In the genomic region with DNA sequence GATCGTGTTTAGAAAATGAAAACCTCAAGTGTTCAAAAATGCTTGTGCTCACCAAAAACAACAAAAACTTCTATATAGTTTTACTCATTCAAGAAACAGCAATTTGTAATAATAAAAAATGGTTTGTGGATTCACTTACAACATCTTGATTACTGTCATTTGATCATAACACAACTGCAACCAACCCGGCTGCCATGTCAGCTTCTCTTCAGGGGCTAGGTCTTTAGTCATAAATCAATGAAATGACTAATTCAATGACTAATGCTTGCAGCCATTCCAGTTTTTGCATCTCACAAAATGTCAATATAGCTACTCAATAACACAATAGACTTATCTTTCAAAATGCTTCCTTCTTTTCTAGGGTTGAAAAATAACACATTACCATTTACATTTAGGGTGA, we compare ENCODE assay signal across 12 cellular contexts.
DNase-seq lines count a peak whose midpoint lies in the region; ATAC-seq and TF ChIP-seq lines count a peak whose summit lies in the region.
"Had no signal": no experiment of that assay in that cellular context is flagged by ENCODE, and none has a peak within 500 bp of the region (broad histone marks: within the 10 kb centered on the region; RNA-seq: fewer than 3 reads in every experiment).

No MANE protein-coding gene starts in this region.

- H3K27ac ChIP-seq in brain microvascular endothelial cell = no peak overlapping the region
- H3K27ac ChIP-seq: parathyroid adenoma had no signal

- no peak for ATAC-seq in HG03432 (IDR thresholded peaks at IDR 0.05; ENCODE audit: unreplicated experiment)
- ATAC-seq: stimulated activated memory B cell treated with anti-CD40 and anti-IgM and Interleukin-4, amounts not matched to agents 10 μg/mL and 1 μg/mL and 100 μg/mL, for 72 hours had no signal

- in situ Hi-C loops in brain microvascular endothelial cell (cut with HindIII; ENCODE audit: low pct_ligation_motif_present, low sequenced_read_pairs) = no loop called here

- H3K27me3 ChIP-seq in brain microvascular endothelial cell (replicated peaks) = no peaks in the 10 kb centered on the region

- no peaks in the 10 kb centered on the region for H3K36me3 ChIP-seq in brain microvascular endothelial cell (replicated peaks)

- H3K4me3 ChIP-seq in brain microvascular endothelial cell (ENCODE audit: low read depth, low read length) = no peak overlapping the region

- DNase-seq in NCI-H1417 (lab: John Stamatoyannopoulos, UW) (peak in 2 of 3 experiments; percentile 5 to 66), NCI-H1417 treated with DMSO at 0.1 percent for 48 hours (lab: John Stamatoyannopoulos, UW) (no peak), M059J (ENCODE audit: low read depth) (peak; percentile 65), brain microvascular endothelial cell (peak; percentile 25), DMS153 (lab: John Stamatoyannopoulos, UW) (no peak), T-helper 9 cell (no peak)
- DNase-seq in stimulated activated CD4-positive, alpha-beta T cell treated with anti-CD3 and anti-CD28 coated beads, Interleukin-15, amount 100 ng/mL, for 24 hours = peak; percentile 53
- DNase-seq: activated effector memory CD4-positive, alpha-beta T cell treated with Interleukin-2 at 50 U/mL for 16 hours; NCI-H1694 had no signal

- no peak for TF ChIP-seq CTCF in brain microvascular endothelial cell (IDR thresholded peaks at IDR 0.05; ENCODE audit: low read depth, low read length, missing control alignments)

Comparison
In these comparisons a context has a peak if more than half of its experiments do, and no peak if none do; other contexts are left out.
1. DNase-seq: peak in NCI-H1417 (2 of 3), M059J (single experiment), brain microvascular endothelial cell (single experiment) and stimulated activated CD4-positive, alpha-beta T cell treated with anti-CD3 and anti-CD28 coated beads, Interleukin-15, amount 100 ng/mL, for 24 hours (single experiment); none in NCI-H1417 treated with DMSO at 0.1 percent for 48 hours (single experiment), DMS153 (single experiment) and T-helper 9 cell (single experiment).